ENCODE assay signal across 1 cellular context in the genomic region with DNA sequence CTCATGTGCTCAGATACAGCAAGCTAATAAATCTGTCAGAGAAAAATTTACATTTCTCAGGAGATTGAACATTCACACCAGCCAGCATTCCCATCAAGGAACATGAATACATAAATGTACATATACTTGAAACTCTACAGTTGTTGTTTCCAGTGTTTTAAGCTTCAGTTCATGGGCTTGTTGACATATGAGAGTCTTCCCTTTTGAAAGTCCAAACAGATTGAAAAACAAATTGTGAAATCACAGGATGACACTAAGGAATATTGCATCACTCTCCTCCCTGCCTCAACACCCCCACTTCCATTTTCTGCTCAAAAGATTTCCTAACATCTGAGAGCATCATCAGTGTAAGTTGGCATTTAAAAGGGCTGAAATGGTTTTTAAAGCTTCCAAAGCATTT.
TF ChIP-seq lines count a peak whose summit lies in the region.

No MANE protein-coding gene starts in this region.

TF ChIP-seq in liver, 16 proteins besides CTCF, POLR2A, EP300 and RAD21 (continued from another document):
- TF ChIP-seq YY1 (IDR thresholded peaks at IDR 0.05) (peak; percentile 49), NR2F2 (IDR thresholded peaks at IDR 0.05) (no peak), HNF4A (conservative IDR thresholded peaks at IDR 0.05) (peak; percentile 25 to 58), EGR1 (IDR thresholded peaks at IDR 0.05; ENCODE audit: low read depth in 2 of 2) (no peak), RXRA (IDR thresholded peaks at IDR 0.05) (peak in 1 of 2 donors; percentile 52), GABPA (IDR thresholded peaks at IDR 0.05 in 1 of 2, conservative IDR thresholded peaks at IDR 0.05 in 1 of 2) (no peak)
- TF ChIP-seq, protein P1, sequence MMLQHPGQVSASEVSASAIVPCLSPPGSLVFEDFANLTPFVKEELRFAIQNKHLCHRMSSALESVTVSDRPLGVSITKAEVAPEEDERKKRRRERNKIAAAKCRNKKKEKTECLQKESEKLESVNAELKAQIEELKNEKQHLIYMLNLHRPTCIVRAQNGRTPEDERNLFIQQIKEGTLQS (IDR thresholded peaks at IDR 0.05), result no peak
TF ChIP-seq in liver: peak in this region for 7.
